In genomic region chr14:33941727-33942126, GRCh38 we compare ENCODE assay signal across 1 cellular context.
TF ChIP-seq lines count a peak whose summit lies in the region.

No MANE protein-coding gene starts in this region.

TF ChIP-seq in WTC11, 78 proteins besides CTCF, POLR2A, EP300 and RAD21 (continued from another document):
- TF ChIP-seq, protein P1, sequence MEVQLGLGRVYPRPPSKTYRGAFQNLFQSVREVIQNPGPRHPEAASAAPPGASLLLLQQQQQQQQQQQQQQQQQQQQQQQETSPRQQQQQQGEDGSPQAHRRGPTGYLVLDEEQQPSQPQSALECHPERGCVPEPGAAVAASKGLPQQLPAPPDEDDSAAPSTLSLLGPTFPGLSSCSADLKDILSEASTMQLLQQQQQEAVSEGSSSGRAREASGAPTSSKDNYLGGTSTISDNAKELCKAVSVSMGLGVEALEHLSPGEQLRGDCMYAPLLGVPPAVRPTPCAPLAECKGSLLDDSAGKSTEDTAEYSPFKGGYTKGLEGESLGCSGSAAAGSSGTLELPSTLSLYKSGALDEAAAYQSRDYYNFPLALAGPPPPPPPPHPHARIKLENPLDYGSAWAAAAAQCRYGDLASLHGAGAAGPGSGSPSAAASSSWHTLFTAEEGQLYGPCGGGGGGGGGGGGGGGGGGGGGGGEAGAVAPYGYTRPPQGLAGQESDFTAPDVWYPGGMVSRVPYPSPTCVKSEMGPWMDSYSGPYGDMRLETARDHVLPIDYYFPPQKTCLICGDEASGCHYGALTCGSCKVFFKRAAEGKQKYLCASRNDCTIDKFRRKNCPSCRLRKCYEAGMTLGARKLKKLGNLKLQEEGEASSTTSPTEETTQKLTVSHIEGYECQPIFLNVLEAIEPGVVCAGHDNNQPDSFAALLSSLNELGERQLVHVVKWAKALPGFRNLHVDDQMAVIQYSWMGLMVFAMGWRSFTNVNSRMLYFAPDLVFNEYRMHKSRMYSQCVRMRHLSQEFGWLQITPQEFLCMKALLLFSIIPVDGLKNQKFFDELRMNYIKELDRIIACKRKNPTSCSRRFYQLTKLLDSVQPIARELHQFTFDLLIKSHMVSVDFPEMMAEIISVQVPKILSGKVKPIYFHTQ (CRISPR knock-in tag; IDR thresholded peaks at IDR 0.05), result no peak
- TF ChIP-seq PREB (CRISPR knock-in tag; IDR thresholded peaks at IDR 0.05; ENCODE audit: borderline replicate concordance), result no peak
- no peak for TF ChIP-seq ZBTB21 (CRISPR knock-in tag; IDR thresholded peaks at IDR 0.05; ENCODE audit: borderline replicate concordance)
- no peak for TF ChIP-seq CREB1 (CRISPR knock-in tag; IDR thresholded peaks at IDR 0.05)
- no peak for TF ChIP-seq CDX4 (CRISPR knock-in tag; IDR thresholded peaks at IDR 0.05; ENCODE audit: borderline replicate concordance)
